In the genomic region with DNA sequence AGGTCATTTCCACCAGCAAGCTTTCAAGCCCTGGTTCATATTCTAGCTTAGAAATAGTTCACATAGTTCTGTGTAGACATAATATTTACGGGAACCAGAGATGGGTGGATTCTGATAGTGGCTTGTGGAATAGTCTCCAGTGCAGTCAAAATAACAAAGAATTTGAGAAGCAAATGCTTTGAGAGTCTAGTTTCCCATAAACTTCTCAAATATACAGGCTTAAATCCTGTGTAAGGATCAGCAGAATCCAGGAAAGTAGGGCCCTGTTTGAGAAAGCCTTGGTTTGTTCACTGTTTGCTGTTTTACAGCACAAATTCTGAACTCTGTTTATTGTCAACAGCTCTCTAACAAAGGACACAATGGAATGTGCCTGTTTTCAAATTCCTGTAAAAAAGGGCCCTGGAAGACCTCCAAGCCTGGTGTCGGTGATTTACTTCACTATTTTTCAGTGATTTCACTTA, we compare ENCODE assay signal across 13 cellular contexts. TPM values are rescaled to one million over a fixed set of nuclear protein-coding genes. Genes with fewer than 3 reads are reported as not detected.
DNase-seq lines count a peak whose midpoint lies in the region; ATAC-seq, FAIRE-seq and TF ChIP-seq lines count a peak whose summit lies in the region.
"Had no signal": no experiment of that assay in that cellular context is flagged by ENCODE, and none has a peak within 500 bp of the region (broad histone marks: within the 10 kb centered on the region; RNA-seq: fewer than 3 reads in every experiment).

No MANE protein-coding gene starts in this region.

- H3K9me3 ChIP-seq in BLaER1 treated with 17β-estradiol and CSF1 and Interleukin-3, amounts not matched to agents 10 nM and 100 nM (replicated peaks in 1 of 11) = no peaks in the 10 kb centered on the region
- H3K9me3 ChIP-seq in kidney (ENCODE audit: control insufficient read depth in 1 of 2, low read length in 2 of 2) = no peaks in the 10 kb centered on the region
- H3K9me3 ChIP-seq: BE2C had no signal

- in situ Hi-C loops in brain microvascular endothelial cell (cut with HindIII; ENCODE audit: low pct_ligation_motif_present, low sequenced_read_pairs) = no loop called here
- in situ Hi-C loops in GM13976 (cut with MboI; ENCODE audit: low sequenced_read_pairs, unreplicated experiment) = no loop called here

- ATAC-seq in sciatic nerve = peak; percentile 76

- H4K20me1 ChIP-seq in BLaER1 treated with 17β-estradiol and CSF1 and Interleukin-3, amounts not matched to agents 10 nM and 100 nM = no peaks in the 10 kb centered on the region

- no peaks in the 10 kb centered on the region for H3K36me3 ChIP-seq in BLaER1 treated with 17β-estradiol and CSF1 and Interleukin-3, amounts not matched to agents 10 nM and 100 nM
- H3K36me3 ChIP-seq in brain microvascular endothelial cell (replicated peaks) (no peaks in the 10 kb centered on the region), kidney (ENCODE audit: control insufficient read depth in 1 of 2, insufficient read depth in 2 of 2, low read length in 2 of 2) (no peaks in the 10 kb centered on the region)
- H3K36me3 ChIP-seq: BE2C had no signal

- H3K27me3 ChIP-seq in BLaER1 treated with 17β-estradiol and CSF1 and Interleukin-3, amounts not matched to agents 10 nM and 100 nM = no peaks in the 10 kb centered on the region
- no peaks in the 10 kb centered on the region for H3K27me3 ChIP-seq in brain microvascular endothelial cell (replicated peaks)
- H3K27me3 ChIP-seq: BE2C had no signal

- no peak overlapping the region for H3K4me3 ChIP-seq in BLaER1 treated with 17β-estradiol and CSF1 and Interleukin-3, amounts not matched to agents 10 nM and 100 nM
- H3K4me3 ChIP-seq in brain microvascular endothelial cell (ENCODE audit: low read depth, low read length) (no peak overlapping the region), kidney (ENCODE audit: low read length in 2 of 2) (no peak overlapping the region)

- intact Hi-C loops in kidney (cut with DNase I) = no loop called here
- intact Hi-C loops in sciatic nerve (cut with DNase I) = no loop called here

- no peak overlapping the region for H3K9ac ChIP-seq in BLaER1 treated with 17β-estradiol and CSF1 and Interleukin-3, amounts not matched to agents 10 nM and 100 nM
- peak overlapping the region in 1 of 2 donors; percentile 36 for H3K9ac ChIP-seq in kidney (ENCODE audit: low read length in 2 of 2)

- DNase-seq in brain microvascular endothelial cell (peak; percentile 74), kidney (no peak), sciatic nerve (ENCODE audit: low spot score) (no peak), NOMO-1 treated with DMSO at 0.1 percent for 48 hours (lab: John Stamatoyannopoulos, UW; ENCODE audit: unreplicated experiment) (no peak), GM13976 (ENCODE audit: low spot score) (no peak), NCI-H146 treated with DMSO at 0.1 percent for 48 hours (lab: John Stamatoyannopoulos, UW; ENCODE audit: unreplicated experiment) (no peak), NCI-H748 treated with DMSO at 0.1 percent for 48 hours (lab: John Stamatoyannopoulos, UW) (no peak)
- DNase-seq: activated naive CD4-positive, alpha-beta T cell treated with anti-CD3 and anti-CD28 coated beads, Interleukin-2, amount 50 U/mL, for 16 hours; BE2C; head of caudate nucleus; MM.1S had no signal

- H3K27ac ChIP-seq in BLaER1 treated with 17β-estradiol and CSF1 and Interleukin-3, amounts not matched to agents 10 nM and 100 nM = peak overlapping the region in 7 of 11 experiments; percentile 1 to 75 (median 41); a peak in 9 of 22 replicates
- H3K27ac ChIP-seq in brain microvascular endothelial cell (peak overlapping the region; percentile 76), kidney (ENCODE audit: low read depth in 2 of 2, low read length in 2 of 2) (peak overlapping the region; percentile 63 to 80)

- H3K4me2 ChIP-seq in BLaER1 treated with 17β-estradiol and CSF1 and Interleukin-3, amounts not matched to agents 10 nM and 100 nM = peak overlapping the region in 5 of 11 experiments; percentile 9 to 87 (median 77); a peak in 5 of 22 replicates

- FAIRE-seq in kidney (lab: Jason Lieb, UNC) = no peak
- FAIRE-seq: urothelium cell line had no signal

- peaks cover 7 to 48% (median 29%) of the 10 kb centered on the region in 10 experiments; a peak in 19 of 20 replicates for H3K4me1 ChIP-seq in BLaER1 treated with 17β-estradiol and CSF1 and Interleukin-3, amounts not matched to agents 10 nM and 100 nM
- peaks cover 8 to 11% of the 10 kb centered on the region in 2 donors for H3K4me1 ChIP-seq in kidney (ENCODE audit: control insufficient read depth in 1 of 2, insufficient read depth in 1 of 2, low read depth in 1 of 2, low read length in 2 of 2)
- H3K4me1 ChIP-seq: BE2C had no signal

- TF ChIP-seq CTCF in brain microvascular endothelial cell (IDR thresholded peaks at IDR 0.05; ENCODE audit: low read depth, low read length, missing control alignments) (no peak), kidney (IDR thresholded peaks at IDR 0.05; ENCODE audit: borderline replicate concordance, extremely low read depth, insufficient read depth) (no peak), GM13976 (IDR thresholded peaks at IDR 0.05; ENCODE audit: borderline replicate concordance, control extremely low read depth, extremely low read depth, insufficient read depth, missing control alignments) (no peak)

RNA-seq across cellular contexts. Expression of gene FOS, which starts 11.5 kb away (rescaled TPM):
- total RNA-seq in kidney = 116 TPM
- polyA plus RNA-seq in kidney (ENCODE audit: insufficient read depth, low read depth, low replicate concordance) = 193 TPM
- 209 TPM for total RNA-seq in sciatic nerve
